In the genomic region with DNA sequence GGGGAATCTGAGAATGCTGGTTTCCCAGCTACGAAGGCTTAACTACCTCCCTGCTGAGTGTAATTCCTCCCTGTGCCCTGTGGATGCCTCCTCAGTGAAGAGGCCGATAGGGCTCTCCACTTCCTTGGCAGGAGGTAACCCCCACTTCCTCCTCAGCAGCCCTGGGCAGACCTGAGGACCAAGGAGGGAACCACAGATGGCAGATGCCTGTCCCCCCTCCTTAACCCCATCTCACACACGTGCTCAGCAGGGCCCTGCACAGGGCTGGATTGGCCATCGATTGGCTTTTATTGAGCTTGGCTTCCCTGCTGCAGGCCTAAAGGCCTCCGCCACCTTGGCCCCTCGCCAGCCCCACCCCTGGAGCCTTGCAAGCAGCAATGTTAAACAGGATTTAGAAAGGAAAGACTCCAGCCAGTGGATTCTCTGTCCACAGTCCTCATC, we compare ENCODE assay signal across 9 cellular contexts. TPM values are rescaled to one million over a fixed set of nuclear protein-coding genes. Genes with fewer than 3 reads are reported as not detected.
DNase-seq lines count a peak whose midpoint lies in the region; ATAC-seq and TF ChIP-seq lines count a peak whose summit lies in the region.
"Had no signal": no experiment of that assay in that cellular context is flagged by ENCODE, and none has a peak within 500 bp of the region (broad histone marks: within the 10 kb centered on the region; RNA-seq: fewer than 3 reads in every experiment).

No MANE protein-coding gene starts in this region.

- H3K27ac ChIP-seq in WERI-Rb-1 (peak overlapping the region; percentile 52), left lung (no peak overlapping the region), upper lobe of right lung (no peak overlapping the region)

- DNase-seq in NCI-H748 (lab: John Stamatoyannopoulos, UW; ENCODE audit: unreplicated experiment), result peak; percentile 41
- DNase-seq in NCI-H748 treated with DMSO at 0.1 percent for 48 hours (lab: John Stamatoyannopoulos, UW), result no peak
- peak; percentile 37 for DNase-seq in WERI-Rb-1
- no peak for DNase-seq in left lung
- peak; percentile 72 for DNase-seq in upper lobe of right lung
- no peak for DNase-seq in HEK293T (ENCODE audit: extremely low spot score)
- DNase-seq in amniotic stem cell (lab: John Stamatoyannopoulos, UW), result no peak

- H3K4me3 ChIP-seq in WERI-Rb-1 (ENCODE audit: low read depth, low read length), result no peak overlapping the region
- H3K4me3 ChIP-seq in left lung, result no peak overlapping the region
- H3K4me3 ChIP-seq in upper lobe of right lung, result no peak overlapping the region

- POLR2A ChIA-PET in HEK293T (lab: Yijun Ruan, JAX), result interaction anchor here (0.8 kb wide), 1 partner anchor 22 kb away, joined by 3 read pairs; no protein-coding TSS in a partner anchor

- intact Hi-C loops in left lung (cut with DNase I) (no loop called here), upper lobe of right lung (cut with DNase I) (no loop called here)

- TF ChIP-seq CTCF in WERI-Rb-1 (IDR thresholded peaks at IDR 0.05; ENCODE audit: low read depth, low read length) (no peak), left lung (IDR thresholded peaks at IDR 0.05) (no peak), upper lobe of right lung (IDR thresholded peaks at IDR 0.05) (no peak)

- H3K4me1 ChIP-seq in left lung (no peaks in the 10 kb centered on the region), upper lobe of right lung (no peaks in the 10 kb centered on the region)

- peaks cover 26% of the 10 kb centered on the region for H3K36me3 ChIP-seq in WERI-Rb-1
- H3K36me3 ChIP-seq in left lung, result peaks cover 0 to 80% of the 10 kb centered on the region in 2 donors
- peaks cover 40% of the 10 kb centered on the region for H3K36me3 ChIP-seq in upper lobe of right lung

- H3K27me3 ChIP-seq in WERI-Rb-1 (ENCODE audit: insufficient read depth, low read depth, severe bottlenecking), result no peaks in the 10 kb centered on the region
- H3K27me3 ChIP-seq in left lung, result no peaks in the 10 kb centered on the region
- H3K27me3 ChIP-seq in upper lobe of right lung, result no peaks in the 10 kb centered on the region

- H3K9me3 ChIP-seq in WERI-Rb-1 (ENCODE audit: severe bottlenecking) (no peaks in the 10 kb centered on the region), left lung (no peaks in the 10 kb centered on the region), upper lobe of right lung (no peaks in the 10 kb centered on the region)

- CTCF ChIA-PET in HEK293T (lab: Yijun Ruan, JAX), result no interaction called here

- ATAC-seq in left lung, result peak; percentile 61
- ATAC-seq in upper lobe of right lung, result no peak
- ATAC-seq in HG02973 (IDR thresholded peaks at IDR 0.05; ENCODE audit: unreplicated experiment), result no peak

TF ChIP-seq in HEK293T, 16 proteins besides CTCF, POLR2A, EP300 and RAD21:
- TF ChIP-seq SP1 (IDR thresholded peaks at IDR 0.05) (no peak), L3MBTL2 (conservative IDR thresholded peaks at IDR 0.05) (no peak), NFRKB (IDR thresholded peaks at IDR 0.05) (no peak), TARDBP (IDR thresholded peaks at IDR 0.05) (no peak), ELF4 (IDR thresholded peaks at IDR 0.05) (no peak), LEF1 (IDR thresholded peaks at IDR 0.05; ENCODE audit: borderline replicate concordance) (no peak), CTBP1 (IDR thresholded peaks at IDR 0.05; ENCODE audit: borderline replicate concordance) (no peak), ZNF384 (IDR thresholded peaks at IDR 0.05) (no peak), SUZ12 (IDR thresholded peaks at IDR 0.05) (no peak), BHLHE40 (IDR thresholded peaks at IDR 0.05; ENCODE audit: borderline replicate concordance) (no peak), HDGF (IDR thresholded peaks at IDR 0.05; ENCODE audit: borderline replicate concordance) (no peak), FOXK2 (IDR thresholded peaks at IDR 0.05) (no peak), FOXA1 (IDR thresholded peaks at IDR 0.05) (no peak), FOXM1 (IDR thresholded peaks at IDR 0.05; ENCODE audit: borderline replicate concordance) (no peak), ARNT (IDR thresholded peaks at IDR 0.05) (no peak)

RNA-seq across cellular contexts. Expression of a gene that starts 45.6 kb away (rescaled TPM):
- total RNA-seq in left lung (10 to 100 TPM in 1 of 2 donors, 1 to 10 TPM in 1; 5.7 to 24.4 TPM), upper lobe of right lung (6.4 TPM)
- total RNA-seq: NCI-H460 had no signal

Comparison
In these comparisons a context has a peak if more than half of its experiments do, and no peak if none do; other contexts are left out.
1. DNase-seq: peak in NCI-H748 (single experiment), WERI-Rb-1 (single experiment) and upper lobe of right lung (single experiment); none in NCI-H748 treated with DMSO at 0.1 percent for 48 hours (single experiment), left lung (0 of 2), HEK293T (single experiment) and amniotic stem cell (single experiment).